8 cellular contexts compared by ENCODE assay signal in the genomic region with DNA sequence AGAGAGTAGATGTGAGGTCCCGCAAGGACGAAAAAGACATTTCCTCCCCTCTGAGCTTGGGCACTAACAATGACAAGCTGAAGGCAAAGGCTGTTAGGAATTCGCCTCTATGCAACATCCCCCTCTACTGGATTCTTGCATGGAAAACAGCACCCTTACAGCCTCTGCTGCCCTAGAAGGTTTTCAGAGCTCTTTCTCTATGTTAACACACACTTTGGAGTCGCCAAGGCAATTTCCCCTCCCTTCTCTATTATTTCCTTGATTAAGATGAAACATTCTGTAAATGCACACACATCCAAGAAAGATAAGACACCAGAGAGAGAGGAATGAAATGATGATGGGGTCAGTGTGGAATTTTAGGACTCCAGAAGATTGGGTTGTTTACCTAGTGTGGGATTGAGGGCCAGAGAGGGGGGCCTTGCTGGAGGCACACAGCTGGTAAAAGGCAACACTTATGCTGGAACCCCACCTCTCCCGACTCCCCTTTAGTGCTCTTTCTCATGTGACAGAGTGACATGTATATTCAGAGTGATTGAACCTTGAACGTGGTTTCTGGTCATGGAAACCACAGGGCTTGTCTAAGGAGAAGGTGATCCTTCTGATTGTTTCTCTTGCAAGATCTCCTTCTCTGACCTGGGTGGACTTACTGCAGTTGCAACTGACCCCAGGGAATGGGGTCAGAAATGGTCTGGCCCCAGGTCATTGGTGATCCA.
DNase-seq lines count a peak whose midpoint lies in the region; ATAC-seq and TF ChIP-seq lines count a peak whose summit lies in the region.

No MANE protein-coding gene starts in this region.

- no peak overlapping the region for H2BK5ac ChIP-seq in mesendoderm (ENCODE audit: low read length)

- peak; percentile 93 for TF ChIP-seq CTCF in endodermal cell (conservative IDR thresholded peaks at IDR 0.05)
- TF ChIP-seq CTCF in transverse colon (IDR thresholded peaks at IDR 0.05): peak; percentile 74 to 79 (median 78)

- no peak overlapping the region for H3K27ac ChIP-seq in endodermal cell (ENCODE audit: low read depth, low read length)
- H3K27ac ChIP-seq in mesendoderm (ENCODE audit: low read depth, low read length): no peak overlapping the region
- peak overlapping the region in 1 of 4 donors; percentile 3 for H3K27ac ChIP-seq in transverse colon

- no peaks in the 10 kb centered on the region for H3K4me1 ChIP-seq in endodermal cell (ENCODE audit: control insufficient read depth, insufficient read depth, low read length)
- H3K4me1 ChIP-seq in mesendoderm (ENCODE audit: control insufficient read depth, low read depth, low read length): peaks cover 3% of the 10 kb centered on the region
- H3K4me1 ChIP-seq in transverse colon: peaks cover 0 to 7% (median 2%) of the 10 kb centered on the region in 4 donors

- no peak overlapping the region for H2BK120ac ChIP-seq in mesendoderm (ENCODE audit: low read depth, low read length)

- H3K79me2 ChIP-seq in mesendoderm (ENCODE audit: control insufficient read depth, insufficient read depth, low read length): no peaks in the 10 kb centered on the region

- H3K18ac ChIP-seq in mesendoderm (ENCODE audit: low read length): no peak overlapping the region

- peak; percentile 14 for DNase-seq in NK-92 treated with Interleukin-12 subunit alpha and Interleukin-12 subunit beta, amount 100 ng/mL, for 24 hours (lab: John Stamatoyannopoulos, UW)
- DNase-seq in NK-92 (lab: John Stamatoyannopoulos, UW; ENCODE audit: unreplicated experiment) (no peak), NCI-H69 (lab: John Stamatoyannopoulos, UW) (peak; percentile 54), endodermal cell (peak; percentile 82), mesendoderm (peak; percentile 92), transverse colon (peak; percentile 59)
- DNase-seq in activated CD4-positive, alpha-beta T cell treated with anti-CD3 and anti-CD28 coated beads, Interleukin-2, amount 50 U/mL, for 4 hours: peak; percentile 25 to 36

- H3K4me2 ChIP-seq in mesendoderm (ENCODE audit: low read length): no peak overlapping the region

- H4K8ac ChIP-seq in mesendoderm (ENCODE audit: low read depth, low read length): no peak overlapping the region

- H3K9me3 Mint-ChIP-seq in endodermal cell: no peaks in the 10 kb centered on the region

- H3K36me3 ChIP-seq in endodermal cell (ENCODE audit: control insufficient read depth, insufficient read depth, low read length): no peaks in the 10 kb centered on the region
- H3K36me3 ChIP-seq in mesendoderm (ENCODE audit: control insufficient read depth, insufficient read depth, low read length): no peaks in the 10 kb centered on the region
- H3K36me3 ChIP-seq in transverse colon: no peaks in the 10 kb centered on the region

- H3K27me3 ChIP-seq in endodermal cell (ENCODE audit: control insufficient read depth, insufficient read depth, low read length, poor library complexity, severe bottlenecking) (peaks cover 11% of the 10 kb centered on the region), mesendoderm (ENCODE audit: insufficient read depth, low read length, poor library complexity) (no peaks in the 10 kb centered on the region), transverse colon (no peaks in the 10 kb centered on the region)

- in situ Hi-C loops in transverse colon (cut with MboI; ENCODE audit: low pct_ligation_motif_present in 1 of 4, low pct_unique_long_range_greater_than_20kb in 1 of 4, low sequenced_read_pairs in 3 of 4): loop anchor here (5.0 to 25.0 kb wide), 8 partner anchors 278 to 1240 kb away; no protein-coding TSS in a partner anchor

- no peaks in the 10 kb centered on the region for H3K9me3 ChIP-seq in endodermal cell (ENCODE audit: control insufficient read depth, low read length)
- H3K9me3 ChIP-seq in transverse colon: no peaks in the 10 kb centered on the region

- WGBS in endodermal cell (ENCODE audit: insufficient coverage in 1 of 2, insufficient read length in 1 of 2), 2 experiments: 34 to 40% methylated on average over 4 to 6 of the region's 6 CpGs
- WGBS in mesendoderm (ENCODE audit: extremely low coverage, insufficient coverage, low lambda C conversion rate): no CpG with 5 or more reads among the region's 6 CpGs
- WGBS in transverse colon (ENCODE audit: low coverage in 1 of 2), 2 donors: 0 to 15% methylated on average over 2 to 6 of the region's 6 CpGs

- no peak overlapping the region for H3K23ac ChIP-seq in mesendoderm (ENCODE audit: low read length)

- no peak for TF ChIP-seq POLR2A in transverse colon (IDR thresholded peaks at IDR 0.05)

- no peak overlapping the region for H2AK5ac ChIP-seq in mesendoderm (ENCODE audit: low read length)

- H2BK15ac ChIP-seq in mesendoderm (replicated peaks; ENCODE audit: low read depth): no peak overlapping the region

- H3K56ac ChIP-seq in mesendoderm (ENCODE audit: low read length): no peak overlapping the region

- H3K79me1 ChIP-seq in mesendoderm (ENCODE audit: low read length): no peaks in the 10 kb centered on the region

- peak; percentile 41 for ATAC-seq in HG03159 (IDR thresholded peaks at IDR 0.05; ENCODE audit: unreplicated experiment)

- H3K36me3 Mint-ChIP-seq in endodermal cell (ENCODE audit: low read depth): no peaks in the 10 kb centered on the region

- no peak overlapping the region for H3K4me3 Mint-ChIP-seq in endodermal cell

- H3K4ac ChIP-seq in mesendoderm (ENCODE audit: low read depth, low read length): no peak overlapping the region

- peaks cover 15% of the 10 kb centered on the region for H3K27me3 Mint-ChIP-seq in endodermal cell (ENCODE audit: insufficient read depth)

- no peak overlapping the region for H3K4me3 ChIP-seq in endodermal cell (ENCODE audit: low read length)
- no peak overlapping the region for H3K4me3 ChIP-seq in mesendoderm (ENCODE audit: low read length)
- no peak overlapping the region for H3K4me3 ChIP-seq in transverse colon

- H3K4me1 Mint-ChIP-seq in endodermal cell: peaks cover 2% of the 10 kb centered on the region

- H3K9ac ChIP-seq in endodermal cell (ENCODE audit: extremely low read depth, low read length, poor library complexity, severe bottlenecking): no peak overlapping the region
- no peak overlapping the region for H3K9ac ChIP-seq in mesendoderm (ENCODE audit: low read length)

- intact Hi-C loops in transverse colon (cut with DNase I; ENCODE audit: low total_unique reads): loop anchor here (5.0 to 10.0 kb wide), 2 partner anchors 293 to 1060 kb away; no protein-coding TSS in a partner anchor

- no peak overlapping the region for H3K27ac Mint-ChIP-seq in endodermal cell

- no peak for TF ChIP-seq EP300 in transverse colon (IDR thresholded peaks at IDR 0.05; ENCODE audit: low read depth)

- no peak overlapping the region for H4K5ac ChIP-seq in mesendoderm (ENCODE audit: low read length)
